In genomic region chr11:132717824-132718223, GRCh38 we compare ENCODE assay signal across 21 cellular contexts.
"Had no signal": no experiment of that assay in that cellular context is flagged by ENCODE, and none has a peak within 500 bp of the region (broad histone marks: within the 10 kb centered on the region; RNA-seq: fewer than 3 reads in every experiment).

No MANE protein-coding gene starts in this region.

- ATAC-seq: effector memory CD8-positive, alpha-beta T cell; gastrocnemius medialis; left lobe of liver; mucosa of descending colon; naive thymus-derived CD8-positive, alpha-beta T cell; right cardiac atrium; stimulated activated naive CD8-positive, alpha-beta T cell treated with anti-CD3 and anti-CD28 coated beads, Interleukin-15, Interleukin-2, amounts not matched to agents 100 U/mL and 50 U/mL, for 24 hours had no signal

- H3K9me3 Mint-ChIP-seq: dendritic cell treated with granulocyte-macrophage colony-stimulating factor and Interleukin-4, amounts not matched to agents 40 ng/mL and 50 ng/mL, for 4 days; neural progenitor cell had no signal

- H3K9me3 ChIP-seq: esophagus muscularis mucosa, gastrocnemius medialis, heart right ventricle, ovary, testis, transverse colon had no signal

- H3K27ac ChIP-seq: epithelial cell of prostate, esophagus muscularis mucosa, gastrocnemius medialis, heart right ventricle, neural progenitor cell, ovary, testis, transverse colon had no signal

- H3K4me3 ChIP-seq: esophagus muscularis mucosa, gastrocnemius medialis, heart right ventricle, mucosa of descending colon, neural progenitor cell, ovary, testis, transverse colon had no signal

- H3K27me3 Mint-ChIP-seq: effector memory CD8-positive, alpha-beta T cell; naive thymus-derived CD8-positive, alpha-beta T cell had no signal

- H3K27me3 ChIP-seq: gastrocnemius medialis, neural progenitor cell, ovary, testis, transverse colon had no signal

- DNase-seq: effector memory CD8-positive, alpha-beta T cell; gastrocnemius medialis; heart right ventricle; hypothalamus; mucosa of descending colon; naive thymus-derived CD8-positive, alpha-beta T cell; nucleus accumbens; ovary; right cardiac atrium; small intestine; stimulated activated CD4-positive, alpha-beta T cell treated with anti-CD3 and anti-CD28 coated beads, Interleukin-12 subunit alpha, Interleukin-12 subunit beta, amount 100 ng/mL, for 4 hours; stimulated activated CD4-positive, alpha-beta T cell treated with anti-CD3 and anti-CD28 coated beads, Interleukin-2, amount 100 ng/mL, for 48 hours; stimulated activated naive CD8-positive, alpha-beta T cell treated with anti-CD3 and anti-CD28 coated beads, Interleukin-15, Interleukin-2, amounts not matched to agents 100 U/mL and 50 U/mL, for 24 hours; testis; transverse colon had no signal

- H3K4me3 Mint-ChIP-seq: dendritic cell treated with granulocyte-macrophage colony-stimulating factor and Interleukin-4, amounts not matched to agents 40 ng/mL and 50 ng/mL, for 4 days; neural progenitor cell had no signal

- H3K27ac Mint-ChIP-seq: dendritic cell treated with granulocyte-macrophage colony-stimulating factor and Interleukin-4, amounts not matched to agents 40 ng/mL and 50 ng/mL, for 4 days; neural progenitor cell; progenitor cell of endocrine pancreas had no signal

- H3K36me3 Mint-ChIP-seq: naive thymus-derived CD8-positive, alpha-beta T cell; neural progenitor cell had no signal
